ENCODE assay signal across 1 cellular context in the genomic region with DNA sequence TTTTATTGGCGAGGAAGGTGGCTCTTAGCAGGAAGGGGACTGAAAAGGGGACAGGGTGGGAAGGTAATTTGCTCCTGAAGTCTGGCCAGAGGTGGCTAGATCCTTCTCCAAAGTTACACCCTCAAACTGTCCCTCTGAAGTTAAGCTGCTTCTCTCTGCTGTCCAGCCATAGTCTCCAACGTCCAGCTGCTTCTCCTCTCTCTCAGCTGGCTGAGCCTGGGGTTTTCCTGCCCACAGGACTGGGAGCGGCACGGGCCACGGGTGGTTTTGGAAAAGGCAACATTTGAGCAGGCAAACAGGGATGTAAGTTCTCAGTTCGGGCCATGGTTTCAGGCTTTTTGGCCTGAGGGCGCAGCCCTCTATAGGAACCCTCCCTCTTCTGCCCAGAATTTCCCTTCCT.
TF ChIP-seq lines count a peak whose summit lies in the region.

No MANE protein-coding gene starts in this region.

TF ChIP-seq in GM23338, 12 proteins besides CTCF, POLR2A, EP300 and RAD21 (continued from another document):
- TF ChIP-seq, protein P1, sequence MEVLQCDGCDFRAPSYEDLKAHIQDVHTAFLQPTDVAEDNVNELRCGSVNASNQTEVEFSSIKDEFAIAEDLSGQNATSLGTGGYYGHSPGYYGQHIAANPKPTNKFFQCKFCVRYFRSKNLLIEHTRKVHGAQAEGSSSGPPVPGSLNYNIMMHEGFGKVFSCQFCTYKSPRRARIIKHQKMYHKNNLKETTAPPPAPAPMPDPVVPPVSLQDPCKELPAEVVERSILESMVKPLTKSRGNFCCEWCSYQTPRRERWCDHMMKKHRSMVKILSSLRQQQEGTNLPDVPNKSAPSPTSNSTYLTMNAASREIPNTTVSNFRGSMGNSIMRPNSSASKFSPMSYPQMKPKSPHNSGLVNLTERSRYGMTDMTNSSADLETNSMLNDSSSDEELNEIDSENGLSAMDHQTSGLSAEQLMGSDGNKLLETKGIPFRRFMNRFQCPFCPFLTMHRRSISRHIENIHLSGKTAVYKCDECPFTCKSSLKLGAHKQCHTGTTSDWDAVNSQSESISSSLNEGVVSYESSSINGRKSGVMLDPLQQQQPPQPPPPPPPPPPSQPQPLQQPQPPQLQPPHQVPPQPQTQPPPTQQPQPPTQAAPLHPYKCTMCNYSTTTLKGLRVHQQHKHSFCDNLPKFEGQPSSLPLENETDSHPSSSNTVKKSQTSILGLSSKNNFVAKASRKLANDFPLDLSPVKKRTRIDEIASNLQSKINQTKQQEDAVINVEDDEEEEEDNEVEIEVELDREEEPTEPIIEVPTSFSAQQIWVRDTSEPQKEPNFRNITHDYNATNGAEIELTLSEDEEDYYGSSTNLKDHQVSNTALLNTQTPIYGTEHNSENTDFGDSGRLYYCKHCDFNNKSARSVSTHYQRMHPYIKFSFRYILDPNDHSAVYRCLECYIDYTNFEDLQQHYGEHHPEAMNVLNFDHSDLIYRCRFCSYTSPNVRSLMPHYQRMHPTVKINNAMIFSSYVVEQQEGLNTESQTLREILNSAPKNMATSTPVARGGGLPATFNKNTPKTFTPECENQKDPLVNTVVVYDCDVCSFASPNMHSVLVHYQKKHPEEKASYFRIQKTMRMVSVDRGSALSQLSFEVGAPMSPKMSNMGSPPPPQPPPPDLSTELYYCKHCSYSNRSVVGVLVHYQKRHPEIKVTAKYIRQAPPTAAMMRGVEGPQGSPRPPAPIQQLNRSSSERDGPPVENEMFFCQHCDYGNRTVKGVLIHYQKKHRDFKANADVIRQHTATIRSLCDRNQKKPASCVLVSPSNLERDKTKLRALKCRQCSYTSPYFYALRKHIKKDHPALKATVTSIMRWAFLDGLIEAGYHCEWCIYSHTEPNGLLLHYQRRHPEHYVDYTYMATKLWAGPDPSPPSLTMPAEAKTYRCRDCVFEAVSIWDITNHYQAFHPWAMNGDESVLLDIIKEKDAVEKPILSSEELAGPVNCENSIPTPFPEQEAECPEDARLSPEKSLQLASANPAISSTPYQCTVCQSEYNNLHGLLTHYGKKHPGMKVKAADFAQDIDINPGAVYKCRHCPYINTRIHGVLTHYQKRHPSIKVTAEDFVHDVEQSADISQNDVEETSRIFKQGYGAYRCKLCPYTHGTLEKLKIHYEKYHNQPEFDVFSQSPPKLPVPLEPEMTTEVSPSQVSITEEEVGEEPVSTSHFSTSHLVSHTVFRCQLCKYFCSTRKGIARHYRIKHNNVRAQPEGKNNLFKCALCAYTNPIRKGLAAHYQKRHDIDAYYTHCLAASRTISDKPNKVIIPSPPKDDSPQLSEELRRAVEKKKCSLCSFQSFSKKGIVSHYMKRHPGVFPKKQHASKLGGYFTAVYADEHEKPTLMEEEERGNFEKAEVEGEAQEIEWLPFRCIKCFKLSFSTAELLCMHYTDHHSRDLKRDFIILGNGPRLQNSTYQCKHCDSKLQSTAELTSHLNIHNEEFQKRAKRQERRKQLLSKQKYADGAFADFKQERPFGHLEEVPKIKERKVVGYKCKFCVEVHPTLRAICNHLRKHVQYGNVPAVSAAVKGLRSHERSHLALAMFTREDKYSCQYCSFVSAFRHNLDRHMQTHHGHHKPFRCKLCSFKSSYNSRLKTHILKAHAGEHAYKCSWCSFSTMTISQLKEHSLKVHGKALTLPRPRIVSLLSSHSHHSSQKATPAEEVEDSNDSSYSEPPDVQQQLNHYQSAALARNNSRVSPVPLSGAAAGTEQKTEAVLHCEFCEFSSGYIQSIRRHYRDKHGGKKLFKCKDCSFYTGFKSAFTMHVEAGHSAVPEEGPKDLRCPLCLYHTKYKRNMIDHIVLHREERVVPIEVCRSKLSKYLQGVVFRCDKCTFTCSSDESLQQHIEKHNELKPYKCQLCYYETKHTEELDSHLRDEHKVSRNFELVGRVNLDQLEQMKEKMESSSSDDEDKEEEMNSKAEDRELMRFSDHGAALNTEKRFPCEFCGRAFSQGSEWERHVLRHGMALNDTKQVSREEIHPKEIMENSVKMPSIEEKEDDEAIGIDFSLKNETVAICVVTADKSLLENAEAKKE (CRISPR knock-in tag; IDR thresholded peaks at IDR 0.05) = no peak
- TF ChIP-seq POLR2AphosphoS5 (IDR thresholded peaks at IDR 0.05; ENCODE audit: low read depth) (no peak), REST (IDR thresholded peaks at IDR 0.05; ENCODE audit: unreplicated experiment) (no peak), NANOG (IDR thresholded peaks at IDR 0.05; ENCODE audit: borderline replicate concordance) (no peak), CREB1 (CRISPR knock-in tag; IDR thresholded peaks at IDR 0.05; ENCODE audit: low read depth) (no peak), STAT1 (IDR thresholded peaks at IDR 0.05; ENCODE audit: unreplicated experiment) (no peak), EZH2 (IDR thresholded peaks at IDR 0.05; ENCODE audit: low read depth, unreplicated experiment) (no peak), ZNF114 (CRISPR knock-in tag; IDR thresholded peaks at IDR 0.05) (no peak)
TF ChIP-seq in GM23338: peak in this region for 0.
